18 cellular contexts compared by ENCODE assay signal in the genomic region with DNA sequence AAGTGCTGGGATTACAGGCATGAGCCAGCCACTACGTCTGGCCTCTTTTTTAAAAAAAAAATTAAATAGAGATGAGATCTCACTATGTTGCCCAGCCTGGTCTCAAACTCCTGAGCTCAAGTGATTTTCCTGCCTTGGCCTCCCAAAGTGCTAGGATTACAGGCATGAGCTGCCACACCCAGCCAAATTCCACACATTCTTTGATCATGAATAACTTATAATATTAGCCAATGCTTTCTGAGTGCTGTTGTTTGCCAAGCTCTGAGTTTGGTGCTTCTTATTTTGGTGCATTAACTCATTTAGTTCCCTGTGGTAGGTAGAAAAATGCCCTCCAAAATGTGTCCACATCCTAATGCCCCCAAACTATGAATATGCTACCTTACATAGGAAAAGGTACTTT. TPM values are rescaled to one million over a fixed set of nuclear protein-coding genes. Genes with fewer than 3 reads are reported as not detected.
A peak's percentile ranks its signal among the peaks of the same experiment; 100 is the strongest.
DNase-seq lines count a peak whose midpoint lies in the region; TF ChIP-seq lines count a peak whose summit lies in the region.
"Had no signal": no experiment of that assay in that cellular context is flagged by ENCODE, and none has a peak within 500 bp of the region (broad histone marks: within the 10 kb centered on the region; RNA-seq: fewer than 3 reads in every experiment).

No MANE protein-coding gene starts in this region.

- TF ChIP-seq CTCF in AG10803 (conservative IDR thresholded peaks at IDR 0.05; ENCODE audit: low read length), result no peak
- no peak for TF ChIP-seq CTCF in cardiac fibroblast (IDR thresholded peaks at IDR 0.05; ENCODE audit: low read depth, low read length)

- DNase-seq in AG10803 (ENCODE audit: low read depth) (peak; percentile 35), HT1080 (ENCODE audit: low read depth) (peak; percentile 85), cardiac fibroblast (ENCODE audit: low read depth in 2 of 2) (peak; percentile 36 to 48), kidney tubule cell (ENCODE audit: low spot score) (peak; percentile 39), NCI-H2171 (lab: John Stamatoyannopoulos, UW) (no peak), KG1 (lab: John Stamatoyannopoulos, UW) (no peak), HT-29 (ENCODE audit: low spot score) (no peak)
- no peak for DNase-seq in NK-92 treated with Interleukin-12 subunit alpha and Interleukin-12 subunit beta, amount 100 ng/mL, for 24 hours (lab: John Stamatoyannopoulos, UW)
- DNase-seq: activated CD4-positive, alpha-beta T cell treated with anti-CD3 and anti-CD28 coated beads for 36 hours; DMS53; lower lobe of right lung; NCI-H1417 treated with DMSO at 0.1 percent for 48 hours; NCI-H526 treated with DMSO at 0.1 percent for 48 hours; nucleus accumbens; SHP77 treated with DMSO at 0.1 percent for 48 hours; stimulated activated CD4-positive, alpha-beta T cell treated with anti-CD3 and anti-CD28 coated beads, Interleukin-12 subunit alpha, Interleukin-12 subunit beta, amount 100 ng/mL, for 4 hours; T-cell; upper lobe of right lung had no signal

- H3K4me3 ChIP-seq in AG10803 (ENCODE audit: low read length), result no peak overlapping the region
- no peak overlapping the region for H3K4me3 ChIP-seq in cardiac fibroblast (replicated peaks in 1 of 2; ENCODE audit: low read depth in 2 of 2, low read length in 2 of 2)
- H3K4me3 ChIP-seq: lower lobe of right lung, upper lobe of right lung had no signal

RNA-seq across cellular contexts. Expression of a gene that starts 47.2 kb away (rescaled TPM):
- total RNA-seq in HT1080 (2014; rRNA removed; shearing (Covaris generic)), result 57.1 and 64.9 TPM in 2 replicates
- 21.2 and 24.6 TPM in 2 replicates for polyA plus RNA-seq in HT1080 (2015; cell fraction: cytosol; rRNA removed)
- polyA plus RNA-seq in HT1080 (2015; cell fraction: nucleus; rRNA removed), result 102 and 116 TPM in 2 replicates
- total RNA-seq in HT-29 (2014; rRNA removed; shearing (Covaris generic)), result 49.8 and 66.9 TPM in 2 replicates

Comparison
In these comparisons a context has a peak if more than half of its experiments do, and no peak if none do; other contexts are left out.
1. DNase-seq: peak in AG10803 (single experiment), HT1080 (single experiment), cardiac fibroblast (2 of 2) and kidney tubule cell (single experiment); none in NCI-H2171 (single experiment), KG1 (single experiment), NK-92 treated with Interleukin-12 subunit alpha and Interleukin-12 subunit beta, amount 100 ng/mL, for 24 hours (single experiment) and HT-29 (single experiment).